1 cellular context compared by ENCODE assay signal in genomic region chr15:55952501-55953274, GRCh38.
TF ChIP-seq lines count a peak whose summit lies in the region.
"Not testable (repeated sequence)": the region's sequence is repeated elsewhere in the genome, so short reads cannot be mapped to it uniquely, and the experiment has no call there.

No MANE protein-coding gene starts in this region.

TF ChIP-seq in HepG2, 621 proteins besides CTCF, POLR2A, EP300 and RAD21 (continued from another document):
- TF ChIP-seq ZNF710 (CRISPR knock-in tag; IDR thresholded peaks at IDR 0.05; ENCODE audit: borderline replicate concordance) (peak; percentile 95), TFE3 (CRISPR knock-in tag; IDR thresholded peaks at IDR 0.05) (peak; percentile 76; the same call in 1 of the 2 replicates), ZSCAN5A (CRISPR knock-in tag; IDR thresholded peaks at IDR 0.05; ENCODE audit: borderline replicate concordance) (peak; percentile 74; the same call in 1 of the 2 replicates), HOXA3 (CRISPR knock-in tag; IDR thresholded peaks at IDR 0.05) (peak; percentile 18; the same call in 1 of the 2 replicates), ADNP (CRISPR knock-in tag; IDR thresholded peaks at IDR 0.05) (peak; percentile 73), KLF16 (CRISPR knock-in tag; IDR thresholded peaks at IDR 0.05) (0 out of 4 replicates have a peak, but pooled peaks of 1 of the 2 experiments have one; percentile 43), ARNTL (CRISPR knock-in tag; IDR thresholded peaks at IDR 0.05) (0 out of 2 replicates have a peak, but pooled peaks have one; percentile 51), ZKSCAN8 (CRISPR knock-in tag; IDR thresholded peaks at IDR 0.05; ENCODE audit: borderline replicate concordance) (peak; percentile 56; the same call in 1 of the 2 replicates), ZNF687 (CRISPR knock-in tag; IDR thresholded peaks at IDR 0.05) (peak; percentile 18; the same call in 1 of the 2 replicates), HDAC1 (CRISPR knock-in tag; IDR thresholded peaks at IDR 0.05) (peak; percentile 65; the same call in 1 of the 2 replicates), ZNF574 (CRISPR knock-in tag; IDR thresholded peaks at IDR 0.05) (peak; percentile 61; the same call in 1 of the 2 replicates), GATAD2A (CRISPR knock-in tag; IDR thresholded peaks at IDR 0.05) (peak; percentile 90), HMG20B (CRISPR knock-in tag; conservative IDR thresholded peaks at IDR 0.05) (0 out of 2 replicates have a peak, but pooled peaks have one; percentile 42), ZNF12 (CRISPR knock-in tag; IDR thresholded peaks at IDR 0.05) (peak; percentile 65; the same call in 1 of the 2 replicates), TBX3 (IDR thresholded peaks at IDR 0.05; ENCODE audit: borderline replicate concordance) (0 out of 2 replicates have a peak, but pooled peaks have one; percentile 43), AHDC1 (CRISPR knock-in tag; IDR thresholded peaks at IDR 0.05; ENCODE audit: borderline replicate concordance) (peak; percentile 94; the same call in 1 of the 2 replicates), NR2F2 (IDR thresholded peaks at IDR 0.05; ENCODE audit: borderline replicate concordance, low read depth) (peak; percentile 70), FOXP4 (CRISPR knock-in tag; IDR thresholded peaks at IDR 0.05) (peak; percentile 72), NR2F6 (IDR thresholded peaks at IDR 0.05) (peak; percentile 82), NR2F6 (CRISPR knock-in tag; IDR thresholded peaks at IDR 0.05) (peak; percentile 81), KDM1A (CRISPR knock-in tag; IDR thresholded peaks at IDR 0.05) (peak; percentile 74; the same call in 1 of the 2 replicates), FOXP1 (CRISPR knock-in tag; IDR thresholded peaks at IDR 0.05) (peak; percentile 67; the same call in 1 of the 2 replicates), POGZ (CRISPR knock-in tag; IDR thresholded peaks at IDR 0.05) (peak; percentile 92)
- TF ChIP-seq FOXP1 (IDR thresholded peaks at IDR 0.05): not testable (repeated sequence)
